Comparison of ENCODE assay signal across 8 cellular contexts in genomic region chr15:49155110-49155833, GRCh38. TPM values are rescaled to one million over a fixed set of nuclear protein-coding genes. Genes with fewer than 3 reads are reported as not detected.
A peak's percentile ranks its signal among the peaks of the same experiment; 100 is the strongest.
DNase-seq lines count a peak whose midpoint lies in the region; ATAC-seq, FAIRE-seq and TF ChIP-seq lines count a peak whose summit lies in the region.

Gene COPS2, minus strand, starts transcription at chr15:49155599. Its CDS starts 21 bp downstream, at chr15:49155578.

- TF ChIP-seq POLR2A in GM12891 (IDR thresholded peaks at IDR 0.05; ENCODE audit: low read depth, low read length) (peak; percentile 85), adrenal gland (IDR thresholded peaks at IDR 0.05) (peak; percentile 34 to 85), heart left ventricle (IDR thresholded peaks at IDR 0.05) (peak in 1 of 2 donors; percentile 62)

- H3K4me1 ChIP-seq in adrenal gland (replicated peaks in 1 of 2) (peaks cover 6 to 29% of the 10 kb centered on the region in 2 donors), heart left ventricle (peaks cover 0 to 52% (median 33%) of the 10 kb centered on the region in 12 donors)

- peak; percentile 93 for ATAC-seq in HG02840 (IDR thresholded peaks at IDR 0.05; ENCODE audit: low FRiP score, unreplicated experiment)
- ATAC-seq in heart left ventricle, result peak; percentile 98 to 99 (median 99)

- no peaks in the 10 kb centered on the region for H3K36me3 ChIP-seq in adrenal gland (replicated peaks in 1 of 2)
- H3K36me3 ChIP-seq in heart left ventricle, result peaks cover 0 to 4% (median 0%) of the 10 kb centered on the region in 9 donors

- H3K27ac ChIP-seq in adrenal gland (peak within 1 kb of the TSS; percentile 77 to 94 (median 90)), heart left ventricle (peak within 1 kb of the TSS; percentile 11 to 93 (median 80))

- H3K4me3 ChIP-seq in adrenal gland (peak within 1 kb of the TSS; percentile 50 to 95 (median 69)), heart left ventricle (peak within 1 kb of the TSS; percentile 72 to 96 (median 89))

- peak; percentile 84 for FAIRE-seq in GM12891 (lab: Jason Lieb, UNC)

- TF ChIP-seq CTCF in adrenal gland (IDR thresholded peaks at IDR 0.05) (peak in 1 of 6 experiments; percentile 15), heart left ventricle (IDR thresholded peaks at IDR 0.05) (peak in 2 of 12 donors; percentile 12 to 17), type B pancreatic cell (conservative IDR thresholded peaks at IDR 0.05) (no peak)

- intact Hi-C loops in adrenal gland (cut with DNase I), result no loop called here
- intact Hi-C loops in heart left ventricle (cut with DNase I), result loop anchor here in 4 of 10 donors (5.0 to 10.0 kb wide), 4 partner anchors 110 to 470 kb away; partner anchors contain the start of genes DTWD1 (in 1 of the 4), EID1 (in 1 of the 4), FAM227B (in 1 of the 4) and FGF7 (in 1 of the 4)

- WGBS in adrenal gland, 4 donors, result 0% methylated on average over 11 to 46 of the region's 46 CpGs
- 0 to 2% (median 1%) methylated on average over 31 to 46 of the region's 46 CpGs for WGBS in heart left ventricle, 4 donors

- H3K4me3 Mint-ChIP-seq in type B pancreatic cell, result peak within 1 kb of the TSS; percentile 100

- H3K27me3 ChIP-seq in adrenal gland, result no peaks in the 10 kb centered on the region
- no peaks in the 10 kb centered on the region for H3K27me3 ChIP-seq in heart left ventricle

- peak; percentile 53 for DNase-seq in GM12891 (ENCODE audit: insufficient read length, low spot score)
- peak; percentile 93 for DNase-seq in NCI-H1436 treated with DMSO at 0.1 percent for 48 hours (lab: John Stamatoyannopoulos, UW)
- peak; percentile 80 to 97 (median 89) for DNase-seq in T-helper 1 cell
- DNase-seq in adrenal gland, result peak; percentile 94 to 99 (median 96)
- peak; percentile 91 to 95 (median 94) for DNase-seq in heart left ventricle
- peak; percentile 99 for DNase-seq in pons (ENCODE audit: low spot score)
- DNase-seq in type B pancreatic cell (ENCODE audit: extremely low spot score, unreplicated experiment), result peak; percentile 91

- H3K36me3 Mint-ChIP-seq in type B pancreatic cell, result peaks cover 3% of the 10 kb centered on the region

- H3K4me1 Mint-ChIP-seq in type B pancreatic cell (ENCODE audit: unreplicated experiment), result peaks cover 45% of the 10 kb centered on the region

- H3K9me3 Mint-ChIP-seq in type B pancreatic cell, result no peaks in the 10 kb centered on the region

- H3K27me3 Mint-ChIP-seq in type B pancreatic cell, result no peaks in the 10 kb centered on the region

- H3K27ac Mint-ChIP-seq in type B pancreatic cell, result peak within 1 kb of the TSS; percentile 99

- H3K9me3 ChIP-seq in adrenal gland (replicated peaks in 1 of 3) (no peaks in the 10 kb centered on the region), heart left ventricle (no peaks in the 10 kb centered on the region)

TF ChIP-seq in GM12891, 5 proteins besides CTCF, POLR2A, EP300 and RAD21:
- TF ChIP-seq POLR2AphosphoS5 (IDR thresholded peaks at IDR 0.05; ENCODE audit: low read depth, low read length), result peak; percentile 92
- peak; percentile 74 for TF ChIP-seq TAF1 (IDR thresholded peaks at IDR 0.05; ENCODE audit: low read depth, low read length)
- TF ChIP-seq SPI1 (IDR thresholded peaks at IDR 0.05; ENCODE audit: low read depth, low read length), result no peak
- TF ChIP-seq PAX5 (IDR thresholded peaks at IDR 0.05; ENCODE audit: insufficient read depth, low read length, severe bottlenecking), result no peak
- peak; percentile 82; the same call in 1 of the 2 replicates for TF ChIP-seq POU2F2 (IDR thresholded peaks at IDR 0.05; ENCODE audit: low read depth, low read length)
TF ChIP-seq in GM12891: peak in this region for 3.

RNA-seq across cellular contexts. Expression of gene COPS2, which starts in this region (rescaled TPM):
- 49.3 TPM for polyA plus RNA-seq in GM12891 (2012; ENCODE audit: low read depth, missing spikeins)
- 100 to 1,000 TPM in 2 of 8 donors, 10 to 100 TPM in 6; 29.7 to 111 (median 77.9) TPM for total RNA-seq in adrenal gland
- polyA plus RNA-seq in adrenal gland, result 100 to 1,000 TPM in 1 of 3 donors, 10 to 100 TPM in 2; 33.2 to 240 (median 41.2) TPM
- 10 to 100 TPM; 41.6 to 94.4 (median 82.8) TPM for total RNA-seq in heart left ventricle
- polyA plus RNA-seq in heart left ventricle, result 10 to 100 TPM; 36.4 to 71.2 TPM
- total RNA-seq in type B pancreatic cell (ENCODE audit: low replicate concordance), result 71.1 and 86.5 TPM in 2 replicates

Comparison
In these comparisons a context has a peak if more than half of its experiments do, and no peak if none do; other contexts are left out.
1. Peak in every context shown above with its lines: DNase-seq, ATAC-seq, H3K4me3 ChIP-seq and H3K27ac ChIP-seq.